Comparison of ENCODE assay signal across 12 cellular contexts in genomic region chr5:175457466-175457865, GRCh38. TPM values are rescaled to one million over a fixed set of nuclear protein-coding genes. Genes with fewer than 3 reads are reported as not detected.
DNase-seq lines count a peak whose midpoint lies in the region; ATAC-seq and TF ChIP-seq lines count a peak whose summit lies in the region.
"Had no signal": no experiment of that assay in that cellular context is flagged by ENCODE, and none has a peak within 500 bp of the region (broad histone marks: within the 10 kb centered on the region; RNA-seq: fewer than 3 reads in every experiment).

No MANE protein-coding gene starts in this region.

- DNase-seq in AG09309 (ENCODE audit: low read depth) (no peak), M059J (ENCODE audit: low read depth) (peak; percentile 84), dorsolateral prefrontal cortex (no peak)
- DNase-seq in stimulated activated CD4-positive, alpha-beta T cell treated with anti-CD3 and anti-CD28 coated beads, Interleukin-2, amount 100 ng/mL, for 24 hours, result no peak
- no peak for DNase-seq in activated CD4-positive, alpha-beta T cell treated with anti-CD3 and anti-CD28 coated beads for 4 hours
- no peak for DNase-seq in stimulated activated CD4-positive, alpha-beta T cell treated with anti-CD3 and anti-CD28 coated beads, Interleukin-2, amount 100 ng/mL, for 48 hours
- DNase-seq: activated T-cell treated with anti-CD3 and anti-CD28 coated beads, Interleukin-2, amount 50 U/mL, for 48 hours; CD8-positive, alpha-beta T cell; SHP77 treated with DMSO at 0.1 percent for 48 hours; uterus had no signal

- H3K4me3 ChIP-seq in AG09309 (ENCODE audit: control insufficient read depth, low read depth, low read length), result no peak overlapping the region
- H3K4me3 ChIP-seq in dorsolateral prefrontal cortex, result no peak overlapping the region
- H3K4me3 ChIP-seq: uterus had no signal

- intact Hi-C loops in dorsolateral prefrontal cortex (cut with DNase I), result no loop called here

- H3K27me3 ChIP-seq in dorsolateral prefrontal cortex, result peaks cover 0 to 5% (median 0%) of the 10 kb centered on the region in 45 donors
- H3K27me3 ChIP-seq: uterus had no signal

- peak; percentile 11 for TF ChIP-seq CTCF in AG09309 (IDR thresholded peaks at IDR 0.05; ENCODE audit: control insufficient read depth, insufficient read depth, low read depth, low read length, missing control alignments)
- TF ChIP-seq CTCF in dorsolateral prefrontal cortex (IDR thresholded peaks at IDR 0.05 in 54 of 56, conservative IDR thresholded peaks at IDR 0.05 in 2 of 56; ENCODE audit: low read depth in 1 of 56, partially characterized antibody in 56 of 56), result peak in 5 of 56 donors; percentile 10 to 26 (median 20)

- ATAC-seq in GM19023 (IDR thresholded peaks at IDR 0.05; ENCODE audit: unreplicated experiment), result peak; percentile 88
- peak; percentile 90 for ATAC-seq in HG02798 (IDR thresholded peaks at IDR 0.05; ENCODE audit: poor library complexity, unreplicated experiment)
- ATAC-seq: CD8-positive, alpha-beta T cell had no signal

- no peak overlapping the region for H3K27ac ChIP-seq in dorsolateral prefrontal cortex
- H3K27ac ChIP-seq: uterus had no signal

RNA-seq across cellular contexts. Expression of gene DRD1, which starts 13.5 kb away (rescaled TPM):
- total RNA-seq in M059J (2014; rRNA removed; shearing (Covaris generic)), result 0.12 and 0.57 TPM in 2 replicates
- 10 to 100 TPM in 75 of 120 experiments, 1 to 10 TPM in 45; 3.7 to 17.9 (median 10.7) TPM for total RNA-seq in dorsolateral prefrontal cortex
- total RNA-seq: CD8-positive, alpha-beta T cell had no signal

RNA-seq across cellular contexts. Expression of gene SFXN1, which starts 20.9 kb away (rescaled TPM):
- total RNA-seq in M059J (2014; rRNA removed; shearing (Covaris generic)), result 156 and 162 TPM in 2 replicates
- 100 to 1,000 TPM in 2 of 120 experiments, 10 to 100 TPM in 118; 42.8 to 104 (median 78.6) TPM for total RNA-seq in dorsolateral prefrontal cortex
